9 cellular contexts compared by ENCODE assay signal in genomic region chr6:17042422-17043147, GRCh38. TPM values are rescaled to one million over a fixed set of nuclear protein-coding genes. Genes with fewer than 3 reads are reported as not detected.
A peak's percentile ranks its signal among the peaks of the same experiment; 100 is the strongest.
DNase-seq lines count a peak whose midpoint lies in the region; ATAC-seq and TF ChIP-seq lines count a peak whose summit lies in the region.
"Had no signal": no experiment of that assay in that cellular context is flagged by ENCODE, and none has a peak within 500 bp of the region (broad histone marks: within the 10 kb centered on the region; RNA-seq: fewer than 3 reads in every experiment).

No MANE protein-coding gene starts in this region.

- H3K27ac ChIP-seq in IMR-90 (ENCODE audit: insufficient read depth, low read length) (no peak overlapping the region), colonic mucosa (peak overlapping the region; percentile 42)

- H3K9me3 Mint-ChIP-seq in stimulated activated effector memory CD8-positive, alpha-beta T cell treated with anti-CD3 and anti-CD28 coated beads, Interleukin-12 subunit alpha, Interleukin-12 subunit beta, amount 100 ng/mL, for 72 hours: no peaks in the 10 kb centered on the region

- H3K27me3 ChIP-seq in IMR-90 (ENCODE audit: control insufficient read depth, insufficient read depth, low read length): no peaks in the 10 kb centered on the region
- H3K27me3 ChIP-seq in colonic mucosa: no peaks in the 10 kb centered on the region

- TF ChIP-seq RAD21 in IMR-90 (IDR thresholded peaks at IDR 0.05; ENCODE audit: low read length): peak; percentile 25

- H2BK120ac ChIP-seq in IMR-90 (ENCODE audit: low read depth, low read length): peak overlapping the region; percentile 68

- no CpG with 5 or more reads among the region's 5 CpGs for WGBS in IMR-90 (ENCODE audit: extremely low coverage in 2 of 2, insufficient read length in 1 of 2), 2 experiments

- H3K4me3 Mint-ChIP-seq in stimulated activated effector memory CD8-positive, alpha-beta T cell treated with anti-CD3 and anti-CD28 coated beads, Interleukin-12 subunit alpha, Interleukin-12 subunit beta, amount 100 ng/mL, for 72 hours: no peak overlapping the region

- DNase-seq in A172 (ENCODE audit: low spot score) (peak; percentile 88), IMR-90 (peak; percentile 68), colonic mucosa (peak; percentile 78), left colon (peak; percentile 54 to 77), NCI-H2196 treated with DMSO at 0.1 percent for 48 hours (lab: John Stamatoyannopoulos, UW; ENCODE audit: unreplicated experiment) (no peak), NOMO-1 treated with DMSO at 0.1 percent for 48 hours (lab: John Stamatoyannopoulos, UW; ENCODE audit: unreplicated experiment) (no peak), NCI-H187 (lab: John Stamatoyannopoulos, UW) (no peak)
- no peak for DNase-seq in stimulated activated effector memory CD8-positive, alpha-beta T cell treated with anti-CD3 and anti-CD28 coated beads, Interleukin-12 subunit alpha, Interleukin-12 subunit beta, amount 100 ng/mL, for 72 hours (ENCODE audit: low spot score in 2 of 2)

- H4K91ac ChIP-seq in IMR-90 (ENCODE audit: insufficient read depth, low read depth, low read length): no peak overlapping the region; the same call in 1 of the 2 replicates

- peaks cover 7% of the 10 kb centered on the region for H3K4me1 ChIP-seq in IMR-90 (ENCODE audit: control insufficient read depth, insufficient read depth, low read length)
- H3K4me1 ChIP-seq in colonic mucosa: no peaks in the 10 kb centered on the region

- H3K4me3 ChIP-seq in IMR-90 (ENCODE audit: insufficient read depth, low read depth, low read length): no peak overlapping the region
- no peak overlapping the region for H3K4me3 ChIP-seq in colonic mucosa

- intact Hi-C loops in IMR-90 (cut with micrococcal nuclease) (no loop called here), colonic mucosa (cut with DNase I) (no loop called here), left colon (cut with DNase I, micrococcal nuclease) (no loop called here)

- 0 out of 2 replicates have a peak overlapping the region, but pooled peaks have one; percentile 29 for H3K14ac ChIP-seq in IMR-90 (replicated peaks; ENCODE audit: low read depth, low read length)

- H3K23ac ChIP-seq in IMR-90 (ENCODE audit: low read depth, low read length): no peak overlapping the region

- H3K79me1 ChIP-seq in IMR-90 (ENCODE audit: low read depth in 1 of 2, low read length in 2 of 2): no peaks in the 10 kb centered on the region

- no peak overlapping the region for H4K5ac ChIP-seq in IMR-90 (ENCODE audit: low read depth, low read length)

- no peak overlapping the region for H3K56ac ChIP-seq in IMR-90 (ENCODE audit: extremely low read depth, insufficient read depth, low read length)

- CTCF ChIA-PET in IMR-90 (lab: Yijun Ruan, JAX): interaction anchor here (0.9 kb wide), 1 partner anchor 9 kb away, joined by 3 read pairs; no protein-coding TSS in a partner anchor

- peak overlapping the region; percentile 64; the same call in 1 of the 2 replicates for H2BK20ac ChIP-seq in IMR-90 (ENCODE audit: low read depth, low read length)

- H2AK5ac ChIP-seq in IMR-90 (ENCODE audit: low read depth, low read length): no peak overlapping the region

- H3K9ac ChIP-seq in IMR-90 (ENCODE audit: low read depth, low read length): no peak overlapping the region
- H3K9ac ChIP-seq in colonic mucosa (ENCODE audit: low read depth in 2 of 2, low read length in 2 of 2): no peak overlapping the region

- peak overlapping the region; percentile 72 for H2AFZ ChIP-seq in IMR-90 (replicated peaks; ENCODE audit: low read length, poor library complexity)

- H3K36me3 ChIP-seq in IMR-90 (ENCODE audit: control insufficient read depth, insufficient read depth, low read length) (no peaks in the 10 kb centered on the region), colonic mucosa (no peaks in the 10 kb centered on the region)

- peaks cover 5% of the 10 kb centered on the region for H3K9me1 ChIP-seq in IMR-90 (ENCODE audit: insufficient read depth, low read length)

- peak overlapping the region; percentile 39; the same call in 1 of the 2 replicates for H3K4ac ChIP-seq in IMR-90 (ENCODE audit: low read depth, low read length)

- no peak overlapping the region for H3K4me2 ChIP-seq in IMR-90 (ENCODE audit: low read depth, low read length)

- in situ Hi-C loops in IMR-90 (cut with MboI; ENCODE audit: low sequenced_read_pairs): no loop called here

- H4K20me1 ChIP-seq in IMR-90 (ENCODE audit: insufficient read depth, low read length): no peaks in the 10 kb centered on the region

- ATAC-seq in IMR-90 (ENCODE audit: low read depth) (peak; percentile 83), left colon (peak; percentile 100)
- ATAC-seq in stimulated activated effector memory CD8-positive, alpha-beta T cell treated with anti-CD3 and anti-CD28 coated beads, Interleukin-12 subunit alpha, Interleukin-12 subunit beta, amount 100 ng/mL, for 72 hours: no peak

- H3K36me3 Mint-ChIP-seq in stimulated activated effector memory CD8-positive, alpha-beta T cell treated with anti-CD3 and anti-CD28 coated beads, Interleukin-12 subunit alpha, Interleukin-12 subunit beta, amount 100 ng/mL, for 72 hours: no peaks in the 10 kb centered on the region

- no peak overlapping the region for H2AK9ac ChIP-seq in IMR-90 (replicated peaks; ENCODE audit: low read depth, low read length, poor library complexity)

- 0 out of 2 replicates have a peak overlapping the region, but pooled peaks have one; percentile 0 for H3K18ac ChIP-seq in IMR-90 (ENCODE audit: low read depth, low read length)

- H3K4me1 Mint-ChIP-seq in stimulated activated effector memory CD8-positive, alpha-beta T cell treated with anti-CD3 and anti-CD28 coated beads, Interleukin-12 subunit alpha, Interleukin-12 subunit beta, amount 100 ng/mL, for 72 hours: no peaks in the 10 kb centered on the region

- dilution Hi-C loops in IMR-90 (cut with HindIII; ENCODE audit: low sequenced_read_pairs, unreplicated experiment): no loop called here

- H3K9me3 ChIP-seq in IMR-90 (ENCODE audit: control insufficient read depth, insufficient read depth, low read length) (no peaks in the 10 kb centered on the region), colonic mucosa (no peaks in the 10 kb centered on the region)

- no peak overlapping the region for H2BK5ac ChIP-seq in IMR-90 (ENCODE audit: low read depth, low read length, poor library complexity, severe bottlenecking)

- TF ChIP-seq CTCF in IMR-90 (conservative IDR thresholded peaks at IDR 0.05; ENCODE audit: low read depth, low read length) (peak; percentile 40), colonic mucosa (IDR thresholded peaks at IDR 0.05) (no peak)

- no peak for TF ChIP-seq POLR2A in IMR-90 (IDR thresholded peaks at IDR 0.05; ENCODE audit: low read depth, low read length)

- H3K27ac Mint-ChIP-seq in stimulated activated effector memory CD8-positive, alpha-beta T cell treated with anti-CD3 and anti-CD28 coated beads, Interleukin-12 subunit alpha, Interleukin-12 subunit beta, amount 100 ng/mL, for 72 hours: no peak overlapping the region

- POLR2A ChIA-PET in IMR-90 (lab: Charles Lee; ENCODE audit: unreplicated experiment): no interaction called here

- peak overlapping the region in 1 of 2 experiments; percentile 62; a peak in 1 of 4 replicates for H4K8ac ChIP-seq in IMR-90 (ENCODE audit: low read depth in 2 of 2, low read length in 2 of 2)

- BruUV-seq in IMR-90 (replicated peaks; lab: Mats Ljungman, UMichigan): no TSS peak

- H2BK15ac ChIP-seq in IMR-90 (ENCODE audit: low read depth, low read length): peak overlapping the region; percentile 31; the same call in 1 of the 3 replicates

TF ChIP-seq in IMR-90, 13 proteins besides CTCF, POLR2A, EP300 and RAD21:
- TF ChIP-seq SMC3 (IDR thresholded peaks at IDR 0.05; ENCODE audit: low read depth, low read length) (peak; percentile 16; the same call in 1 of the 2 replicates), MAZ (IDR thresholded peaks at IDR 0.05; ENCODE audit: borderline replicate concordance, low read depth, low read length) (peak; percentile 83; the same call in 1 of the 2 replicates), CHD1 (IDR thresholded peaks at IDR 0.05; ENCODE audit: low read depth, low read length) (no peak)

RNA-seq across cellular contexts. Expression of gene STMND1, which starts 59.3 kb away (rescaled TPM):
- total RNA-seq in A172 (2014; rRNA removed; shearing (Covaris generic)): 0.22 TPM in 1 of 2 replicates, not detected in the other
- total RNA-seq in IMR-90 (2012; rRNA removed) (not detected in 2 replicates), colonic mucosa (1 to 10 TPM; 1.8 to 2.8 TPM), left colon (1 to 10 TPM in 1 of 2 donors, under 1 TPM in 1; 0.92 to 1.4 TPM)
- polyA plus RNA-seq in IMR-90 (2012; rRNA removed): not detected in 2 replicates
- not detected in 2 replicates for polyA plus RNA-seq in IMR-90 (2012; cell fraction: cytosol; rRNA removed)
- not detected in 2 replicates for polyA plus RNA-seq in IMR-90 (2012; cell fraction: nucleus; rRNA removed; ENCODE audit: low replicate concordance)
- total RNA-seq: activated CD8-positive, alpha-beta memory T cell treated with anti-CD3 and anti-CD28 coated beads for 36 hours had no signal

Comparison
In these comparisons a context has a peak if more than half of its experiments do, and no peak if none do; other contexts are left out.
1. DNase-seq: peak in A172 (single experiment), IMR-90 (single experiment), colonic mucosa (single experiment) and left colon (2 of 2); none in NCI-H2196 treated with DMSO at 0.1 percent for 48 hours (single experiment), NOMO-1 treated with DMSO at 0.1 percent for 48 hours (single experiment), stimulated activated effector memory CD8-positive, alpha-beta T cell treated with anti-CD3 and anti-CD28 coated beads, Interleukin-12 subunit alpha, Interleukin-12 subunit beta, amount 100 ng/mL, for 72 hours (0 of 2) and NCI-H187 (0 of 2).